ENCODE assay signal across 7 cellular contexts in genomic region chr2:220560192-220560591, GRCh38.
"Had no signal": no experiment of that assay in that cellular context is flagged by ENCODE, and none has a peak within 500 bp of the region (broad histone marks: within the 10 kb centered on the region; RNA-seq: fewer than 3 reads in every experiment).

No MANE protein-coding gene starts in this region.

- H3K4me3 ChIP-seq: K562 had no signal

- ATAC-seq: K562 had no signal

- FAIRE-seq: HTR-8/SVneo, K562 had no signal

- H3K9ac ChIP-seq: KMS-11 had no signal

- H3K4me2 ChIP-seq: KMS-11 had no signal

- DNase-seq: IMR-90, KBM-7, KG1 had no signal

- H3K27ac ChIP-seq: HL-60, KMS-11 had no signal
